In the genomic region with DNA sequence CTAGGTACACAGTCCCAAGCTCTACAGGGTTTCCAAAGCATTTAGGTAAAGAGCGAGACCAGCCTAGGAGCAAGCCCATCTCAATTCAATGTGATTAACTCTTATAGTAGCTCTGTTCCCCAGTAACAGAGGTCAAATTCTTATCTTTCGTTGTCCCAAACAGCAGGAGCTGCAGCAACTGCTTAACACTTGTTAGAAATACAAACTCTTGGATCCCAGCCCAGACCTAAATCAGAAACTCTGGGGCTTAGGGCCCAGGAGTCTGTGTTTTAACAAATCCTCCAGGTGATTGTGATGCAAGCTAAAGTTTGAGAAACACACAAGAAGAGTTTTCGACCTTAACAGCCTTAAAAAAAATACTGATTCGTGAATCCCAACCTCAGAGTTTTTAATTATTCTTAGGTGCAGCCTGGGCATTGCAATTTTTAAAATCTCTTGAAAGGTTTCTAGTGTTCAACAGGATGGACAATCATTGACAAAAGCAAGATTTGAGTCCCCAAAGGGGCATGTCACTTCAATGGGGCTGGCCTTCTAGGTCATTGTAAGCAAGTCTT, we compare ENCODE assay signal across 19 cellular contexts.
DNase-seq lines count a peak whose midpoint lies in the region; ATAC-seq and TF ChIP-seq lines count a peak whose summit lies in the region.
"Had no signal": no experiment of that assay in that cellular context is flagged by ENCODE, and none has a peak within 500 bp of the region (broad histone marks: within the 10 kb centered on the region; RNA-seq: fewer than 3 reads in every experiment).

No MANE protein-coding gene starts in this region.

- H3K9me3 ChIP-seq in BLaER1 treated with 17β-estradiol and CSF1 and Interleukin-3, amounts not matched to agents 10 nM and 100 nM (replicated peaks in 1 of 11): no peaks in the 10 kb centered on the region
- H3K9me3 ChIP-seq in iPS DF 6.9 (ENCODE audit: control insufficient read depth, insufficient read depth, low read length): no peaks in the 10 kb centered on the region
- no peaks in the 10 kb centered on the region for H3K9me3 ChIP-seq in WERI-Rb-1 (ENCODE audit: severe bottlenecking)
- H3K9me3 ChIP-seq: suprapubic skin had no signal

- H3K4me1 ChIP-seq in BLaER1 treated with 17β-estradiol and CSF1 and Interleukin-3, amounts not matched to agents 10 nM and 100 nM: peaks cover 14 to 31% (median 23%) of the 10 kb centered on the region in 10 experiments
- H3K4me1 ChIP-seq in iPS DF 6.9 (ENCODE audit: control insufficient read depth, insufficient read depth, low read length): no peaks in the 10 kb centered on the region
- H3K4me1 ChIP-seq: parathyroid adenoma, suprapubic skin had no signal

- no peak overlapping the region for H3K4me3 ChIP-seq in BLaER1 treated with 17β-estradiol and CSF1 and Interleukin-3, amounts not matched to agents 10 nM and 100 nM
- H3K4me3 ChIP-seq in HL-60 (replicated peaks; ENCODE audit: insufficient read depth, low read length) (no peak overlapping the region), iPS DF 6.9 (ENCODE audit: low read length) (no peak overlapping the region), WERI-Rb-1 (ENCODE audit: low read depth, low read length) (no peak overlapping the region)
- H3K4me3 ChIP-seq: GM12878, suprapubic skin had no signal

- no peaks in the 10 kb centered on the region for H4K20me1 ChIP-seq in BLaER1 treated with 17β-estradiol and CSF1 and Interleukin-3, amounts not matched to agents 10 nM and 100 nM

- WGBS in iPS DF 6.9 (ENCODE audit: insufficient coverage, insufficient read length): no CpG with 5 or more reads among the region's 4 CpGs

- peak overlapping the region in 7 of 11 experiments; percentile 9 to 71 (median 57); a peak in 10 of 22 replicates for H3K27ac ChIP-seq in BLaER1 treated with 17β-estradiol and CSF1 and Interleukin-3, amounts not matched to agents 10 nM and 100 nM
- H3K27ac ChIP-seq in HL-60 (replicated peaks): peak overlapping the region; percentile 8
- no peak overlapping the region for H3K27ac ChIP-seq in iPS DF 6.9 (ENCODE audit: low read length)
- no peak overlapping the region for H3K27ac ChIP-seq in WERI-Rb-1
- H3K27ac ChIP-seq: parathyroid adenoma, suprapubic skin had no signal

- H3K27me3 ChIP-seq in BLaER1 treated with 17β-estradiol and CSF1 and Interleukin-3, amounts not matched to agents 10 nM and 100 nM: no peaks in the 10 kb centered on the region
- H3K27me3 ChIP-seq in HL-60 (ENCODE audit: insufficient read depth, poor library complexity, severe bottlenecking) (no peaks in the 10 kb centered on the region), iPS DF 6.9 (ENCODE audit: control insufficient read depth, insufficient read depth, low read length) (no peaks in the 10 kb centered on the region), WERI-Rb-1 (ENCODE audit: insufficient read depth, low read depth, severe bottlenecking) (peaks cover 32% of the 10 kb centered on the region)
- H3K27me3 ChIP-seq: suprapubic skin had no signal

- TF ChIP-seq CTCF in HL-60 (IDR thresholded peaks at IDR 0.05; ENCODE audit: insufficient read depth, low read length) (no peak), WERI-Rb-1 (IDR thresholded peaks at IDR 0.05; ENCODE audit: low read depth, low read length) (no peak)

- ATAC-seq in GM21381 (IDR thresholded peaks at IDR 0.05; ENCODE audit: unreplicated experiment): no peak
- ATAC-seq in GM19324 (IDR thresholded peaks at IDR 0.05; ENCODE audit: low FRiP score, unreplicated experiment): no peak
- no peak for ATAC-seq in HG02840 (IDR thresholded peaks at IDR 0.05; ENCODE audit: low FRiP score, unreplicated experiment)
- ATAC-seq: activated naive CD8-positive, alpha-beta T cell treated with anti-CD3 and anti-CD28 coated beads, Interleukin-2, amount 50 U/mL, for 24 hours; GM12878 had no signal

- DNase-seq in HL-60 (ENCODE audit: low read depth in 1 of 2, low spot score in 1 of 2) (peak in 1 of 2 experiments; percentile 5), amniotic epithelial cell (ENCODE audit: low read depth) (peak; percentile 25), iPS DF 6.9 (ENCODE audit: low read depth, low spot score) (peak; percentile 4), WERI-Rb-1 (no peak)
- DNase-seq: activated CD4-positive, CD25-positive, alpha-beta regulatory T cell; activated naive CD8-positive, alpha-beta T cell treated with anti-CD3 and anti-CD28 coated beads, Interleukin-2, amount 50 U/mL, for 24 hours; Calu3; cerebellar nuclear complex; NCI-H1417 treated with DMSO at 0.1 percent for 48 hours; NCI-H2227 treated with DMSO at 0.1 percent for 48 hours; SHP77 treated with DMSO at 0.1 percent for 48 hours; stimulated activated CD4-positive, alpha-beta T cell treated with anti-CD3 and anti-CD28 coated beads, Interleukin-4, amount 100 ng/mL, for 24 hours had no signal

- H3K36me3 ChIP-seq in BLaER1 treated with 17β-estradiol and CSF1 and Interleukin-3, amounts not matched to agents 10 nM and 100 nM: no peaks in the 10 kb centered on the region
- H3K36me3 ChIP-seq in iPS DF 6.9 (ENCODE audit: control insufficient read depth, insufficient read depth, low read length) (no peaks in the 10 kb centered on the region), WERI-Rb-1 (no peaks in the 10 kb centered on the region)
- H3K36me3 ChIP-seq: suprapubic skin had no signal

- no peak overlapping the region for H3K9ac ChIP-seq in BLaER1 treated with 17β-estradiol and CSF1 and Interleukin-3, amounts not matched to agents 10 nM and 100 nM
- H3K9ac ChIP-seq: parathyroid adenoma had no signal

- H3K4me2 ChIP-seq in BLaER1 treated with 17β-estradiol and CSF1 and Interleukin-3, amounts not matched to agents 10 nM and 100 nM: peak overlapping the region; percentile 10 to 84 (median 63); a peak in 21 of 22 replicates

Comparison
In these comparisons a context has a peak if more than half of its experiments do, and no peak if none do; other contexts are left out.
1. H3K27ac ChIP-seq: peak in BLaER1 treated with 17β-estradiol and CSF1 and Interleukin-3, amounts not matched to agents 10 nM and 100 nM (7 of 11) and HL-60 (single experiment); none in iPS DF 6.9 (single experiment) and WERI-Rb-1 (single experiment).